In genomic region chr6:154341326-154341725, GRCh38 we compare ENCODE assay signal across 16 cellular contexts. TPM values are rescaled to one million over a fixed set of nuclear protein-coding genes. Genes with fewer than 3 reads are reported as not detected.
"Had no signal": no experiment of that assay in that cellular context is flagged by ENCODE, and none has a peak within 500 bp of the region (broad histone marks: within the 10 kb centered on the region; RNA-seq: fewer than 3 reads in every experiment).

No MANE protein-coding gene starts in this region.

- H3K4me3 Mint-ChIP-seq: activated naive CD4-positive, alpha-beta T cell treated with anti-CD3 and anti-CD28 coated beads, Interleukin-2, amount 10 ng/mL, durations not matched to agents 7 days and 5 days; neural crest cell; T-helper 1 cell treated with Interleukin-12 subunit alpha and Interleukin-12 subunit beta and Interleukin-4 antibody, amounts not matched to agents 30 μg/mL and 1 μg/mL, for 36 hours had no signal

- H3K27me3 Mint-ChIP-seq: activated naive CD4-positive, alpha-beta T cell treated with anti-CD3 and anti-CD28 coated beads, Interleukin-2, amount 10 ng/mL, durations not matched to agents 7 days and 5 days had no signal

- DNase-seq: activated CD4-positive, alpha-beta T cell treated with anti-CD3 and anti-CD28 coated beads, Interleukin-2, amount 50 U/mL, for 1 hour; activated CD4-positive, CD25-positive, alpha-beta regulatory T cell; activated naive CD4-positive, alpha-beta T cell treated with anti-CD3 and anti-CD28 coated beads, Interleukin-2, amount 10 ng/mL, durations not matched to agents 7 days and 5 days; body of pancreas; head of caudate nucleus; posterior cingulate gyrus; right cardiac atrium; small intestine; uterus had no signal

- H3K27me3 ChIP-seq: adrenal gland, body of pancreas, uterus had no signal

- H3K4me3 ChIP-seq: adrenal gland, body of pancreas, uterus had no signal

- H3K36me3 ChIP-seq: adrenal gland, uterus had no signal

- H3K4me1 Mint-ChIP-seq: activated naive CD4-positive, alpha-beta T cell treated with anti-CD3 and anti-CD28 coated beads, Interleukin-2, amount 10 ng/mL, durations not matched to agents 7 days and 5 days had no signal

- H3K27ac Mint-ChIP-seq: activated naive CD4-positive, alpha-beta T cell treated with anti-CD3 and anti-CD28 coated beads, Interleukin-2, amount 10 ng/mL, durations not matched to agents 7 days and 5 days; activated T-helper 2 cell treated with anti-CD3 and anti-CD28 coated beads, Interferon-gamma antibody, Interleukin-2, Interleukin-4, amounts not matched to agents 10 μg/mL and 5 μg/mL and 100 μg/mL, durations not matched to agents 14 hours and 24 hours and 36 hours; T-helper 1 cell treated with Interleukin-12 subunit alpha and Interleukin-12 subunit beta and Interleukin-4 antibody, amounts not matched to agents 30 μg/mL and 1 μg/mL, for 36 hours had no signal

- H3K36me3 Mint-ChIP-seq: activated naive CD4-positive, alpha-beta T cell treated with anti-CD3 and anti-CD28 coated beads, Interleukin-2, amount 10 ng/mL, durations not matched to agents 7 days and 5 days had no signal

- H3K4me1 ChIP-seq: adrenal gland, uterus had no signal

- H3K27ac ChIP-seq: adrenal gland, body of pancreas, uterus had no signal

- ATAC-seq: body of pancreas, esophagus mucosa, right cardiac atrium had no signal

- FAIRE-seq: small intestine, TTC549 had no signal

- H3K9me3 ChIP-seq: adrenal gland, body of pancreas, uterus had no signal

RNA-seq across cellular contexts. Expression of gene IPCEF1, which starts 15.3 kb away (rescaled TPM):
- polyA plus RNA-seq: mammary epithelial cell had no signal
